In the genomic region with DNA sequence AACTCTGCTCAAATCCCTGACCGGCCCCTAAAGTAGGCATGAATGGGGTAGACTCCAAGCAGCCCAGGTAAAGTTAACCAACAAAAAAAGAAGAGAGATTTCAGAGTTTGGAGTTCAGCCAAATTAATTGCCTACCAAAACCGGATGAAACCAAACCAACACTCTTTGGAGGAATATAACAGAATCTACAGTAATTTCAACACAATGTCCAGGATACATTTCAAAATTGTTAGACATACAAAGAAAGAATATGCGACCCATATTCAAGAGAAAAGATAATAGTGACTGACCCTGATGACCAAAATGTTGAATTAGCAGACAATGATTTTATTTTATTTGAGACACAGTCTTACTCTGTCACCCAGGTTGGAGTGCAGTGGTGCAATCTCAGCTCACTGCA, we compare ENCODE assay signal across 29 cellular contexts. TPM values are rescaled to one million over a fixed set of nuclear protein-coding genes. Genes with fewer than 3 reads are reported as not detected.
"Had no signal": no experiment of that assay in that cellular context is flagged by ENCODE, and none has a peak within 500 bp of the region (broad histone marks: within the 10 kb centered on the region; RNA-seq: fewer than 3 reads in every experiment).

No MANE protein-coding gene starts in this region.

- H3K4me1 ChIP-seq: suprapubic skin, testis, tibial nerve, transverse colon, upper lobe of left lung, upper lobe of right lung, uterus, vagina had no signal

- H3K4me3 ChIP-seq: stomach, suprapubic skin, testis, thoracic aorta, thyroid gland, tibial artery, tibial nerve, transverse colon, upper lobe of left lung, upper lobe of right lung, uterus, vagina had no signal

- H3K27me3 ChIP-seq: stomach, suprapubic skin, testis, thyroid gland, tibial nerve, transverse colon, upper lobe of left lung, upper lobe of right lung, uterus, vagina had no signal

- ATAC-seq: stimulated activated effector memory CD8-positive, alpha-beta T cell treated with anti-CD3 and anti-CD28 coated beads, Interleukin-12 subunit alpha, Interleukin-12 subunit beta, amount 100 ng/mL, for 72 hours; stimulated activated memory B cell treated with anti-CD40 and anti-IgM and Interleukin-4, amounts not matched to agents 10 μg/mL and 1 μg/mL and 100 μg/mL, for 72 hours; stimulated activated naive B cell treated with anti-CD40 and anti-IgM and Interleukin-4, amounts not matched to agents 10 μg/mL and 1 μg/mL and 100 μg/mL, for 72 hours; stimulated activated naive CD8-positive, alpha-beta T cell treated with anti-CD3 and anti-CD28 coated beads, Interleukin-15, amount 100 ng/mL, for 72 hours; stimulated activated naive CD8-positive, alpha-beta T cell treated with anti-CD3 and anti-CD28 coated beads, Interleukin-15, Interleukin-2, amounts not matched to agents 100 U/mL and 50 U/mL, for 24 hours; upper lobe of right lung had no signal

- H3K27ac ChIP-seq: stomach, suprapubic skin, testis, thoracic aorta, tibial artery, tibial nerve, transverse colon, upper lobe of left lung, upper lobe of right lung, uterus, vagina had no signal

- FAIRE-seq: urothelium cell line had no signal

- DNase-seq: stimulated activated CD4-positive, alpha-beta T cell treated with anti-CD3 and anti-CD28 coated beads, Interleukin-2, amount 100 ng/mL, for 48 hours; stimulated activated CD4-positive, alpha-beta T cell treated with anti-CD3 and anti-CD28 coated beads, Interleukin-4, amount 100 ng/mL, for 1 hour; stimulated activated CD4-positive, alpha-beta T cell treated with anti-CD3 and anti-CD28 coated beads, Interleukin-4, amount 100 ng/mL, for 24 hours; stimulated activated CD4-positive, alpha-beta T cell treated with anti-CD3 and anti-CD28 coated beads, Interleukin-4, amount 100 ng/mL, for 4 hours; stimulated activated CD8-positive, alpha-beta memory T cell treated with anti-CD3 and anti-CD28 coated beads, Interleukin-4, amount 100 ng/mL, for 48 hours; stimulated activated naive B cell treated with anti-CD40 and anti-IgM and Interleukin-4, amounts not matched to agents 10 μg/mL and 1 μg/mL and 100 μg/mL, for 72 hours; stimulated activated naive CD4-positive, alpha-beta T cell; stimulated activated naive CD4-positive, alpha-beta T cell treated with Interleukin-2 at 50 U/mL for 16 hours; stimulated activated naive CD8-positive, alpha-beta T cell treated with anti-CD3 and anti-CD28 coated beads, Interleukin-15, amount 100 ng/mL, for 72 hours; stimulated activated naive CD8-positive, alpha-beta T cell treated with anti-CD3 and anti-CD28 coated beads, Interleukin-15, Interleukin-2, amounts not matched to agents 100 U/mL and 50 U/mL, for 24 hours; stomach; substantia nigra; testis; thyroid gland; tibial artery; transverse colon; trophoblast cell; upper lobe of left lung; uterus had no signal

- H3K9me3 ChIP-seq: suprapubic skin, testis, thyroid gland, transverse colon, upper lobe of right lung, vagina had no signal

- H3K36me3 ChIP-seq: thoracic aorta, thyroid gland, tibial nerve, transverse colon, upper lobe of left lung, upper lobe of right lung, uterus, vagina had no signal

RNA-seq across cellular contexts. Expression of a gene that starts 12.6 kb away (rescaled TPM):
- total RNA-seq: temporal lobe, tibial nerve, urinary bladder had no signal
